In the genomic region with DNA sequence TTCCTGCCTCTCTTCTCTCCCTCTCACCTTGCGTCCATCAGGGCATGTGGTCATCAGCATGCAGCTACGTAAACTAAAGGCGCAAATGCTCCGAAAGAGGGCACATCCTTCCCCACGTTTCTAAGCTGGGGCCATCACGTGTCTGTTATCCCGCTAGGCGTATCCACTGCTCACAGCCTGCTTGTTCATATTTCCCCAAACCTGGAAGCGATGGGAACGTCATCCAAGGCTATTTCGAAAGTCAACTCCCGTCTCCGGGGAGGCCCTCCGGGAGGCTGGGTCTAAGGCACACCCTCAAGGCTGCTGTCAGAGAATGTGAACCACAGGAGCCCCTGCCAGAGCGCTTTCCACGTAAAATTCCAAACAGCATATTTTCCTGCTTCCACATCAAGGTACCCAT, we compare ENCODE assay signal across 14 cellular contexts.
DNase-seq lines count a peak whose midpoint lies in the region; ATAC-seq and TF ChIP-seq lines count a peak whose summit lies in the region.
"Had no signal": no experiment of that assay in that cellular context is flagged by ENCODE, and none has a peak within 500 bp of the region (broad histone marks: within the 10 kb centered on the region; RNA-seq: fewer than 3 reads in every experiment).

No MANE protein-coding gene starts in this region.

- H3K4me1 ChIP-seq in RWPE2 (ENCODE audit: insufficient read depth, poor library complexity, severe bottlenecking) (peaks cover 5% of the 10 kb centered on the region), gastroesophageal sphincter (peaks cover 18 to 97% (median 30%) of the 10 kb centered on the region in 3 donors), osteoblast (ENCODE audit: insufficient read depth, low read length) (peaks cover 20% of the 10 kb centered on the region), transverse colon (peaks cover 14 to 59% (median 18%) of the 10 kb centered on the region in 4 donors)

- ATAC-seq in RWPE2 (ENCODE audit: low read depth) (no peak), gastroesophageal sphincter (peak; percentile 96), HG03175 (IDR thresholded peaks at IDR 0.05; ENCODE audit: unreplicated experiment) (no peak)

- peaks cover 82% of the 10 kb centered on the region for H3K79me2 ChIP-seq in osteoblast (ENCODE audit: insufficient read depth, low read length)

- H2AFZ ChIP-seq in osteoblast (ENCODE audit: low read length), result no peak overlapping the region

- H4K20me1 ChIP-seq in osteoblast (ENCODE audit: insufficient read depth, low read length), result peaks cover 50% of the 10 kb centered on the region

- intact Hi-C loops in transverse colon (cut with DNase I; ENCODE audit: low total_unique reads), result loop anchor here (5.0 kb wide), 1 partner anchor 197 kb away; a partner anchor contains a TSS

- DNase-seq in RWPE2 (ENCODE audit: low spot score), result peak; percentile 11
- peak; percentile 91 for DNase-seq in osteoblast (ENCODE audit: insufficient read length, low spot score, missing footprints)
- peak; percentile 46 for DNase-seq in transverse colon
- DNase-seq in NK-92 (lab: John Stamatoyannopoulos, UW; ENCODE audit: unreplicated experiment), result no peak
- DNase-seq in GM10266 (ENCODE audit: extremely low spot score), result no peak
- no peak for DNase-seq in SW480 (ENCODE audit: low spot score)
- DNase-seq: activated gamma-delta T cell, NCI-H2029 treated with DMSO at 0.1 percent for 48 hours, NCI-H82, SHP77 had no signal

- H3K27ac ChIP-seq in RWPE2 (ENCODE audit: poor library complexity, severe bottlenecking), result no peak overlapping the region
- H3K27ac ChIP-seq in gastroesophageal sphincter, result peak overlapping the region; percentile 87 to 93 (median 90)
- H3K27ac ChIP-seq in osteoblast (ENCODE audit: low read depth, low read length), result peak overlapping the region; percentile 36
- H3K27ac ChIP-seq in transverse colon, result peak overlapping the region; percentile 73 to 90 (median 82)
- H3K27ac ChIP-seq: C4-2B had no signal

- H3K4me2 ChIP-seq in osteoblast (ENCODE audit: insufficient read depth, low read length), result peak overlapping the region; percentile 60

- H3K4me3 ChIP-seq in RWPE2 (ENCODE audit: severe bottlenecking) (no peak overlapping the region), gastroesophageal sphincter (peak overlapping the region in 1 of 2 donors; percentile 4), osteoblast (ENCODE audit: insufficient read depth, low read length) (no peak overlapping the region), transverse colon (no peak overlapping the region)
- H3K4me3 ChIP-seq: lung had no signal

- H3K9me3 ChIP-seq in RWPE2 (ENCODE audit: severe bottlenecking), result no peaks in the 10 kb centered on the region
- no peaks in the 10 kb centered on the region for H3K9me3 ChIP-seq in gastroesophageal sphincter
- H3K9me3 ChIP-seq in osteoblast (ENCODE audit: low read depth, low read length), result no peaks in the 10 kb centered on the region
- H3K9me3 ChIP-seq in transverse colon, result no peaks in the 10 kb centered on the region

- no peaks in the 10 kb centered on the region for H3K27me3 ChIP-seq in RWPE2 (ENCODE audit: insufficient read depth, poor library complexity, severe bottlenecking)
- no peaks in the 10 kb centered on the region for H3K27me3 ChIP-seq in gastroesophageal sphincter
- H3K27me3 ChIP-seq in osteoblast (ENCODE audit: insufficient read depth, low read length), result no peaks in the 10 kb centered on the region
- H3K27me3 ChIP-seq in transverse colon, result no peaks in the 10 kb centered on the region

- TF ChIP-seq CTCF in RWPE2 (IDR thresholded peaks at IDR 0.05; ENCODE audit: poor library complexity, severe bottlenecking) (no peak), gastroesophageal sphincter (IDR thresholded peaks at IDR 0.05) (no peak), osteoblast (IDR thresholded peaks at IDR 0.05; ENCODE audit: extremely low read depth, low read depth, low read length) (no peak), transverse colon (IDR thresholded peaks at IDR 0.05) (no peak), GM10266 (IDR thresholded peaks at IDR 0.05; ENCODE audit: control insufficient read depth, insufficient read depth, low read depth, missing control alignments) (no peak)

- peak; percentile 9 for TF ChIP-seq EP300 in gastroesophageal sphincter (IDR thresholded peaks at IDR 0.05)
- peak; percentile 90 for TF ChIP-seq EP300 in transverse colon (IDR thresholded peaks at IDR 0.05; ENCODE audit: low read depth)

- H3K36me3 ChIP-seq in RWPE2 (ENCODE audit: low read depth) (no peaks in the 10 kb centered on the region), gastroesophageal sphincter (no peaks in the 10 kb centered on the region), osteoblast (ENCODE audit: insufficient read depth, low read length) (no peaks in the 10 kb centered on the region), transverse colon (no peaks in the 10 kb centered on the region)

- in situ Hi-C loops in transverse colon (cut with MboI; ENCODE audit: low pct_ligation_motif_present in 1 of 4, low pct_unique_long_range_greater_than_20kb in 1 of 4, low sequenced_read_pairs in 3 of 4), result no loop called here

- TF ChIP-seq POLR2A in gastroesophageal sphincter (IDR thresholded peaks at IDR 0.05), result no peak
- TF ChIP-seq POLR2A in transverse colon (IDR thresholded peaks at IDR 0.05), result no peak

- WGBS in gastroesophageal sphincter (ENCODE audit: low coverage in 1 of 2), 2 donors, result 34 to 60% methylated on average over 1 to 15 of the region's 16 CpGs
- 74 to 90% methylated on average over 9 to 16 of the region's 16 CpGs for WGBS in transverse colon (ENCODE audit: low coverage in 1 of 2), 2 donors

Comparison
In these comparisons a context has a peak if more than half of its experiments do, and no peak if none do; other contexts are left out.
1. DNase-seq: peak in RWPE2 (single experiment), osteoblast (single experiment) and transverse colon (single experiment); none in NK-92 (single experiment), GM10266 (single experiment) and SW480 (single experiment).